18 cellular contexts compared by ENCODE assay signal in the genomic region with DNA sequence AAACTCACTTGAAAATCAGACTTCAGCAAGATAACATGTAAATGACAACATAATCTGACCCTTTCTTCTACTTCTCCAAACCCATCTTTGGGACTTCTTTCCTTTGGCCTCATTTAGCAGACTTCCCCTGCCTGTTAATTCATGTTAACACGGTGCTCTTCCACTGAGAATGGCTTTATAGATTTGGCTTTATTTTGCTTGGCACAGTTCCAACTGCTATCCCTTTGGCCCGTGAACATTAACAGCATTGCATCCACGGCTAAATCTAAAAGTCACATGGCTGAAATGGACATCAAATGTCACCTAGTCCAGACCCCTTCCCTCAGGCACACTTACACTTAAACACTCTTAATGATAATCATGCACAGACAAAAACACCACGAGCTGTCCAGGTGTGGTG. TPM values are rescaled to one million over a fixed set of nuclear protein-coding genes. Genes with fewer than 3 reads are reported as not detected.
DNase-seq lines count a peak whose midpoint lies in the region; ATAC-seq and TF ChIP-seq lines count a peak whose summit lies in the region.
"Had no signal": no experiment of that assay in that cellular context is flagged by ENCODE, and none has a peak within 500 bp of the region (broad histone marks: within the 10 kb centered on the region; RNA-seq: fewer than 3 reads in every experiment).

No MANE protein-coding gene starts in this region.

- H3K27me3 ChIP-seq in aorta (ENCODE audit: control insufficient read depth in 1 of 2, insufficient read depth in 2 of 2, low read length in 1 of 2) (no peaks in the 10 kb centered on the region), Peyer's patch (no peaks in the 10 kb centered on the region)
- H3K27me3 ChIP-seq: esophagus muscularis mucosa, gastroesophageal sphincter had no signal

- TF ChIP-seq CTCF in WTC11 (IDR thresholded peaks at IDR 0.05) (no peak), fibroblast of the aortic adventitia (IDR thresholded peaks at IDR 0.05; ENCODE audit: insufficient read depth, low read length) (no peak), Peyer's patch (IDR thresholded peaks at IDR 0.05) (no peak)

- TF ChIP-seq POLR2A in Peyer's patch (IDR thresholded peaks at IDR 0.05) = no peak

- H3K36me3 ChIP-seq in aorta (ENCODE audit: control insufficient read depth in 1 of 2, insufficient read depth in 2 of 2, low read length in 1 of 2) (peaks cover 0 to 5% of the 10 kb centered on the region in 2 donors), Peyer's patch (peaks cover 0 to 9% (median 0%) of the 10 kb centered on the region in 3 donors)

- H3K9me3 ChIP-seq in aorta (ENCODE audit: control insufficient read depth, low read length) (no peaks in the 10 kb centered on the region), Peyer's patch (no peaks in the 10 kb centered on the region)
- H3K9me3 ChIP-seq: esophagus muscularis mucosa, gastroesophageal sphincter, lower lobe of right lung had no signal

- ATAC-seq in WTC11 (no peak), aorta (ENCODE audit: low FRiP score) (no peak)
- ATAC-seq: activated T-helper 17 cell treated with anti-CD3 and anti-CD28 coated beads, Interleukin-2, amount 50 U/mL, for 72 hours; gastroesophageal sphincter; lower lobe of right lung had no signal

- no peak overlapping the region for H3K4me3 Mint-ChIP-seq in WTC11
- H3K4me3 Mint-ChIP-seq: activated naive CD8-positive, alpha-beta T cell; activated T-helper 17 cell treated with anti-CD3 and anti-CD28 coated beads, Interleukin-2, amount 50 U/mL, for 72 hours; B cell had no signal

- H3K27ac Mint-ChIP-seq in WTC11 = peak overlapping the region; percentile 43; the same call in 1 of the 2 replicates
- H3K27ac Mint-ChIP-seq: activated naive CD8-positive, alpha-beta T cell; activated T-helper 17 cell treated with anti-CD3 and anti-CD28 coated beads, Interleukin-2, amount 50 U/mL, for 72 hours; B cell had no signal

- no peaks in the 10 kb centered on the region for H3K27me3 Mint-ChIP-seq in WTC11 (ENCODE audit: low read depth)
- H3K27me3 Mint-ChIP-seq: activated naive CD8-positive, alpha-beta T cell; activated T-helper 17 cell treated with anti-CD3 and anti-CD28 coated beads, Interleukin-2, amount 50 U/mL, for 72 hours; B cell had no signal

- CTCF ChIA-PET in WTC11 (lab: Charles Lee) = interaction anchor here (1.4 kb wide), 1 partner anchor 14 kb away, joined by 3 read pairs; no protein-coding TSS in a partner anchor

- H3K4me3 ChIP-seq in fibroblast of the aortic adventitia (ENCODE audit: low read depth, low read length) = no peak overlapping the region
- H3K4me3 ChIP-seq in aorta (ENCODE audit: low read length in 2 of 2) = no peak overlapping the region
- H3K4me3 ChIP-seq in Peyer's patch = no peak overlapping the region
- H3K4me3 ChIP-seq: esophagus muscularis mucosa, gastroesophageal sphincter, lower lobe of right lung had no signal

- intact Hi-C loops in aorta (cut with DNase I) = no loop called here

- H3K4me1 Mint-ChIP-seq in WTC11 = peaks cover 21% of the 10 kb centered on the region

- WGBS in aorta, 2 donors = 38 to 48% methylated on average over 4 of the region's 4 CpGs

- H3K36me3 Mint-ChIP-seq in WTC11 = peaks cover 16% of the 10 kb centered on the region

- peak; percentile 11 for DNase-seq in NCI-H2029 (lab: John Stamatoyannopoulos, UW)
- DNase-seq in NCI-H2029 treated with DMSO at 0.1 percent for 48 hours (lab: John Stamatoyannopoulos, UW) = no peak
- DNase-seq in EH (ENCODE audit: low read depth) = peak; percentile 7
- DNase-seq in WTC11 (ENCODE audit: low spot score) = no peak
- DNase-seq in fibroblast of the aortic adventitia (ENCODE audit: low read depth) = peak; percentile 10
- DNase-seq in NK-92 treated with Interleukin-12 subunit alpha and Interleukin-12 subunit beta, amount 100 ng/mL, for 24 hours (lab: John Stamatoyannopoulos, UW) = no peak
- no peak for DNase-seq in aorta
- no peak for DNase-seq in Peyer's patch
- DNase-seq: HCEC 1CT, lower lobe of right lung, NCI-H1436 treated with DMSO at 0.1 percent for 48 hours, NCI-H446, nucleus accumbens had no signal

- POLR2A ChIA-PET in WTC11 (lab: Charles Lee) = no interaction called here

- H3K27ac ChIP-seq in aorta (ENCODE audit: low read depth in 1 of 2, low read length in 2 of 2) = no peak overlapping the region
- no peak overlapping the region for H3K27ac ChIP-seq in Peyer's patch
- H3K27ac ChIP-seq: esophagus muscularis mucosa, gastroesophageal sphincter, lower lobe of right lung had no signal

- H3K9me3 Mint-ChIP-seq in WTC11 = no peaks in the 10 kb centered on the region
- H3K9me3 Mint-ChIP-seq: activated T-helper 17 cell treated with anti-CD3 and anti-CD28 coated beads, Interleukin-2, amount 50 U/mL, for 72 hours had no signal

- no peaks in the 10 kb centered on the region for H3K4me1 ChIP-seq in aorta (ENCODE audit: control insufficient read depth in 1 of 2, insufficient read depth in 2 of 2, low read length in 2 of 2)
- peaks cover 0 to 20% (median 4%) of the 10 kb centered on the region in 4 donors for H3K4me1 ChIP-seq in Peyer's patch

TF ChIP-seq in WTC11, 78 proteins besides CTCF, POLR2A, EP300 and RAD21:
- TF ChIP-seq GTF2I (CRISPR knock-in tag; conservative IDR thresholded peaks at IDR 0.05) (no peak), GABPB1 (CRISPR knock-in tag; IDR thresholded peaks at IDR 0.05) (no peak), TEAD4 (CRISPR knock-in tag; IDR thresholded peaks at IDR 0.05) (no peak), JAZF1 (CRISPR knock-in tag; IDR thresholded peaks at IDR 0.05) (no peak)
- TF ChIP-seq, protein P1, sequence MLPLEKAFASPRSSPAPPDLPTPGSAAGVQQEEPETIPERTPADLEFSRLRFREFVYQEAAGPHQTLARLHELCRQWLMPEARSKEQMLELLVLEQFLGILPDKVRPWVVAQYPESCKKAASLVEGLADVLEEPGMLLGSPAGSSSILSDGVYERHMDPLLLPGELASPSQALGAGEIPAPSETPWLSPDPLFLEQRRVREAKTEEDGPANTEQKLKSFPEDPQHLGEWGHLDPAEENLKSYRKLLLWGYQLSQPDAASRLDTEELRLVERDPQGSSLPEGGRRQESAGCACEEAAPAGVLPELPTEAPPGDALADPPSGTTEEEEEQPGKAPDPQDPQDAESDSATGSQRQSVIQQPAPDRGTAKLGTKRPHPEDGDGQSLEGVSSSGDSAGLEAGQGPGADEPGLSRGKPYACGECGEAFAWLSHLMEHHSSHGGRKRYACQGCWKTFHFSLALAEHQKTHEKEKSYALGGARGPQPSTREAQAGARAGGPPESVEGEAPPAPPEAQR (CRISPR knock-in tag; IDR thresholded peaks at IDR 0.05) = no peak
TF ChIP-seq in WTC11: peak in this region for 0.

RNA-seq across cellular contexts. Expression of a gene that starts 3.8 kb away (rescaled TPM):
- total RNA-seq in WTC11 (2021) (19.8 to 24.1 TPM (median 20.1 TPM) in 3 replicates), fibroblast of the aortic adventitia (ENCODE audit: low replicate concordance) (31.6 and 57.8 TPM in 2 replicates), aorta (10 to 100 TPM; 27.1 to 27.3 TPM), Peyer's patch (10 to 100 TPM in 2 of 4 donors, 1 to 10 TPM in 2; 8.3 to 11.7 (median 10.0) TPM)
- 10 to 100 TPM in 1 of 2 donors, 1 to 10 TPM in 1; 9.9 to 12.4 TPM for polyA plus RNA-seq in aorta

Comparison
In these comparisons a context has a peak if more than half of its experiments do, and no peak if none do; other contexts are left out.
1. DNase-seq: peak in NCI-H2029 (single experiment), EH (single experiment) and fibroblast of the aortic adventitia (single experiment); none in NCI-H2029 treated with DMSO at 0.1 percent for 48 hours (single experiment), WTC11 (single experiment), NK-92 treated with Interleukin-12 subunit alpha and Interleukin-12 subunit beta, amount 100 ng/mL, for 24 hours (single experiment), aorta (0 of 2) and Peyer's patch (0 of 3).